In genomic region chr2:19883486-19883885, GRCh38 we compare ENCODE assay signal across 22 cellular contexts.
"Had no signal": no experiment of that assay in that cellular context is flagged by ENCODE, and none has a peak within 500 bp of the region (broad histone marks: within the 10 kb centered on the region; RNA-seq: fewer than 3 reads in every experiment).

No MANE protein-coding gene starts in this region.

- H3K4me1 ChIP-seq: left lung, parathyroid adenoma, SJSA1, upper lobe of left lung had no signal

- H3K27ac Mint-ChIP-seq: brain; dendritic cell treated with granulocyte-macrophage colony-stimulating factor and Interleukin-4, amounts not matched to agents 40 ng/mL and 50 ng/mL, for 4 days; nephron; WTC11 had no signal

- ATAC-seq: foreskin keratinocyte, left lung, sciatic nerve, WTC11 had no signal

- H3K4me3 ChIP-seq: left lung, SJSA1, thoracic aorta, upper lobe of left lung had no signal

- H3K9me3 Mint-ChIP-seq: dendritic cell treated with granulocyte-macrophage colony-stimulating factor and Interleukin-4, amounts not matched to agents 40 ng/mL and 50 ng/mL, for 4 days; nephron; WTC11 had no signal

- H3K27me3 ChIP-seq: left lung, SJSA1, upper lobe of left lung had no signal

- H3K27me3 Mint-ChIP-seq: brain had no signal

- H3K4me3 Mint-ChIP-seq: brain; dendritic cell treated with granulocyte-macrophage colony-stimulating factor and Interleukin-4, amounts not matched to agents 40 ng/mL and 50 ng/mL, for 4 days; nephron; WTC11 had no signal

- H3K36me3 ChIP-seq: left lung, neutrophil, SJSA1, thoracic aorta, upper lobe of left lung had no signal

- H3K27ac ChIP-seq: foreskin keratinocyte, left lung, neutrophil, parathyroid adenoma, SJSA1, thoracic aorta, upper lobe of left lung had no signal

- H3K36me3 Mint-ChIP-seq: brain, WTC11 had no signal

- H3K4me1 Mint-ChIP-seq: brain, nephron, WTC11 had no signal

- DNase-seq: activated CD4-positive, alpha-beta T cell treated with anti-CD3 and anti-CD28 coated beads, Interleukin-2, amount 50 U/mL, for 48 hours; activated gamma-delta T cell; activated naive CD4-positive, alpha-beta T cell treated with anti-CD3 and anti-CD28 coated beads, Interleukin-2, amount 50 U/mL, for 16 hours; aorta; caudate nucleus; effector CD8-positive, alpha-beta T cell; foreskin keratinocyte; left lung; midbrain; small intestine; stimulated activated naive CD4-positive, alpha-beta T cell; T-helper 1 cell; upper lobe of left lung had no signal

- H3K9me3 ChIP-seq: left lung, neutrophil, thoracic aorta, upper lobe of left lung had no signal
